8 cellular contexts compared by ENCODE assay signal in the genomic region with DNA sequence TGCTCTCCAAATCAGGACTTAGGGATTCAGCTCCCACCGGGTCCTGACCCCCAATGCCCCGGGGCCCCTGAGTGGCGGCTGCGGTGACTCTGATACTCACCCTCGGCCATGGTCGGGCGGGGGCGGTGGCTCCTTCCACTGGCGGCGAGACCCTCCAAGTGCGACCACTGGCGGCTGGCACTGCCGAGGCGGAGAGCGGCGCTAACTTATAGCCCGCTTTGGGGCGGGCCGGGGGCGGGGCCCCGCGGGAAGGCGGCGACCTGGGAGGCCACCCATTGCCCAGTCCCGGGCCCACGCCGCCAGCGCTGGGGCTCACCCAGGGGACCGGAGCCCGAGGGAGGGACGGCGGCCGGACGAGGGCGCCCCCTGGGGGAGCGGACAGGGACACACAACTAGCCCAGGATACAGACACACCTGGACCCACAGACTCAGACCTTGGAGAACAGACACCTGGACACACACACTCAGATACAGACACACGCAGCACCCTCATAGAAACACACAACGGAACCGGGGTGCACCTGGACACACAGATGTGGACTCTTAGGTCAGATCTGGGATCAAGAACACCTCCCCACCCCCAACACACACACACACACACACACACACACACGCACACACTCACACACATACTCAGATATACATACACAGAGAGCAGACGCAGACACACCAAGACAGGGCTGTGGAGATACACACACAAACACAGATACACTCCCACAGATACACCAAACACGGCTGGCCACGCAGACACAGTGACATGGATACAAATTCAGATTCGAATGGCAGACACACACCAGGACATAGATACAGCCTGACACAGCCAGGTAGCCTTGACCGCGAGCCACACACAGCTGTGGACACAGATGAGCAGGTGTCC. TPM values are rescaled to one million over a fixed set of nuclear protein-coding genes. Genes with fewer than 3 reads are reported as not detected.
DNase-seq lines count a peak whose midpoint lies in the region; TF ChIP-seq lines count a peak whose summit lies in the region.

A gene (minus strand): TSS at position 182 of the 877 bp plus-strand sequence. CDS start 72 bp downstream, at position 110.

- peak; percentile 95 for TF ChIP-seq CTCF in endodermal cell (conservative IDR thresholded peaks at IDR 0.05)

- no peaks in the 10 kb centered on the region for H3K36me3 ChIP-seq in endodermal cell (ENCODE audit: control insufficient read depth, insufficient read depth, low read length)

- no peaks in the 10 kb centered on the region for H3K36me3 Mint-ChIP-seq in endodermal cell (ENCODE audit: low read depth)

- H3K27ac ChIP-seq in endodermal cell (ENCODE audit: low read depth, low read length) = no peak within 1 kb of the TSS

- H3K27me3 Mint-ChIP-seq in endodermal cell (ENCODE audit: insufficient read depth) = peaks cover 10% of the 10 kb centered on the region

- H3K27ac Mint-ChIP-seq in endodermal cell = no peak within 1 kb of the TSS

- CTCF ChIA-PET in HEK293T (lab: Yijun Ruan, JAX) = no interaction called here

- peak within 1 kb of the TSS; percentile 35 for H3K4me3 ChIP-seq in endodermal cell (ENCODE audit: low read length)

- peak; percentile 5 for DNase-seq in GF-D8 (lab: John Stamatoyannopoulos, UW)
- peak; percentile 84 for DNase-seq in HEK293T (ENCODE audit: extremely low spot score)
- DNase-seq in NCI-H460 (ENCODE audit: extremely low read depth, low read depth) = peak; percentile 57
- DNase-seq in activated CD4-positive, alpha-beta T cell treated with anti-CD3 and anti-CD28 coated beads for 48 hours = peak; percentile 58
- peak; percentile 90 for DNase-seq in endodermal cell
- DNase-seq in mesenteric fat pad (ENCODE audit: low spot score) = peak; percentile 93
- peak; percentile 11 for DNase-seq in stimulated activated naive CD4-positive, alpha-beta T cell treated with Interleukin-2 at 50 U/mL for 16 hours (lab: John Stamatoyannopoulos, UW)
- no peak for DNase-seq in HPDE6-E6E7 (ENCODE audit: extremely low spot score)

- POLR2A ChIA-PET in HEK293T (lab: Yijun Ruan, JAX) = no interaction called here

- peak within 1 kb of the TSS; percentile 44 for H3K4me3 Mint-ChIP-seq in endodermal cell

- no peaks in the 10 kb centered on the region for H3K9me3 Mint-ChIP-seq in endodermal cell

- H3K9me3 ChIP-seq in endodermal cell (ENCODE audit: control insufficient read depth, low read length) = no peaks in the 10 kb centered on the region

- H3K9ac ChIP-seq in endodermal cell (ENCODE audit: extremely low read depth, low read length, poor library complexity, severe bottlenecking) = no peak within 1 kb of the TSS

- peaks cover 5% of the 10 kb centered on the region for H3K27me3 ChIP-seq in endodermal cell (ENCODE audit: control insufficient read depth, insufficient read depth, low read length, poor library complexity, severe bottlenecking)

- H3K4me1 ChIP-seq in endodermal cell (ENCODE audit: control insufficient read depth, insufficient read depth, low read length) = no peaks in the 10 kb centered on the region

- 19 to 34% methylated on average over 14 to 46 of the region's 46 CpGs for WGBS in endodermal cell (ENCODE audit: insufficient coverage in 1 of 2, insufficient read length in 1 of 2), 2 experiments

- H3K4me1 Mint-ChIP-seq in endodermal cell = no peaks in the 10 kb centered on the region

TF ChIP-seq in HEK293T, 16 proteins besides CTCF, POLR2A, EP300 and RAD21:
- TF ChIP-seq TARDBP (IDR thresholded peaks at IDR 0.05) (no peak), HDGF (IDR thresholded peaks at IDR 0.05; ENCODE audit: borderline replicate concordance) (no peak), SUZ12 (IDR thresholded peaks at IDR 0.05) (no peak)

RNA-seq across cellular contexts. Expression of the gene that starts here (rescaled TPM):
- 1.9 and 2.3 TPM in 2 replicates for total RNA-seq in NCI-H460 (2014; rRNA removed; shearing (Covaris generic))
- 8.9 and 16.4 TPM in 2 replicates for polyA plus RNA-seq in NCI-H460 (2014; cell fraction: nucleus; rRNA removed)
- total RNA-seq in endodermal cell (under 1 TPM; 0.27 to 0.37 TPM), mesenteric fat pad (131 TPM)
- 3.4 TPM for polyA plus RNA-seq in endodermal cell (2013, experiment 1 of 2)
- polyA plus RNA-seq in endodermal cell (2013, experiment 2 of 2) = 2.1 TPM

Comparison
In these comparisons a context has a peak if more than half of its experiments do, and no peak if none do; other contexts are left out.
1. RNA of the gene that starts here (total RNA-seq): 131 TPM in mesenteric fat pad (single experiment); 1.9 to 2.3 TPM in NCI-H460 and 0.27 to 0.37 TPM in endodermal cell; every median in the first group is over 10 times any median in the second.